ENCODE assay signal across 1 cellular context in the genomic region with DNA sequence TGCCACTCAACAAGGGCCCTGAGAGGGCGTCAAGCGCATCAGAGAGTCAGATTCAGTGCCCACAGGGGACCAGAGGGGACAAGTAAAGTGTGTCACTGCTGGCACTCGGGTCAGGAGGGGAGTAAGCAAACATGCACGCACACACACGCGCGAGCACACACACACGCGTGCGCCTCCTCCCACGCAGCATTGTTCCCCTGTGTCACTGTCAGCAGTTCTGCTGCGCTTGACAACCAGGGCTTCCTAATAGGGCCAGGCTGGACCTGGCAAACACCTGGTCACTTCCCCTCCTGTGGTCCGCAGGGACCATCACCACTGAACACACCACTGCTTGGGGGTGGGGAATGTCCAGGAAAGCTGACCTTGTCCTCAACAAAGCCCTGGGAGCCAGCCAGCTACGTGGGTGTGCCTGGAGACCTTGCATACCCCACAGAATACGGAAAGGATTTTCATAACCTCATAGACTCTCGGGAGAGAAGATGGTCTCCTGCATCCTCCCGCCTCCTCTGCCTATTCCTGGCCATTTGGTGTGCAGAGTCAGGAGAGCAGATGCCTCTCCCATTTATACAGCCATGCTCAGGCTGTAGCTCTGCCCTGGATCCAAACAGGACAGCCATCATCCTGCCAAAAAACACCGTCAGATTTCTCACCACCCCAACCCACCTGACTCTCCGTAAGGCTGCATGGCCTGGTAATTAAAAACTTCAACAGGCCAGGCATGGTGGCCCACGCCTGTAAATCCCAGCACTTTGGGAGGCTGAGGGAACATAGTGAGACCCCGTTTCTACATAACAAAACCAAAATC.
A peak's percentile ranks its signal among the peaks of the same experiment; 100 is the strongest.
TF ChIP-seq lines count a peak whose summit lies in the region.

No MANE protein-coding gene starts in this region.

TF ChIP-seq in K562, 482 proteins besides CTCF, POLR2A, EP300 and RAD21 (continued from another document):
- TF ChIP-seq, protein P1, sequence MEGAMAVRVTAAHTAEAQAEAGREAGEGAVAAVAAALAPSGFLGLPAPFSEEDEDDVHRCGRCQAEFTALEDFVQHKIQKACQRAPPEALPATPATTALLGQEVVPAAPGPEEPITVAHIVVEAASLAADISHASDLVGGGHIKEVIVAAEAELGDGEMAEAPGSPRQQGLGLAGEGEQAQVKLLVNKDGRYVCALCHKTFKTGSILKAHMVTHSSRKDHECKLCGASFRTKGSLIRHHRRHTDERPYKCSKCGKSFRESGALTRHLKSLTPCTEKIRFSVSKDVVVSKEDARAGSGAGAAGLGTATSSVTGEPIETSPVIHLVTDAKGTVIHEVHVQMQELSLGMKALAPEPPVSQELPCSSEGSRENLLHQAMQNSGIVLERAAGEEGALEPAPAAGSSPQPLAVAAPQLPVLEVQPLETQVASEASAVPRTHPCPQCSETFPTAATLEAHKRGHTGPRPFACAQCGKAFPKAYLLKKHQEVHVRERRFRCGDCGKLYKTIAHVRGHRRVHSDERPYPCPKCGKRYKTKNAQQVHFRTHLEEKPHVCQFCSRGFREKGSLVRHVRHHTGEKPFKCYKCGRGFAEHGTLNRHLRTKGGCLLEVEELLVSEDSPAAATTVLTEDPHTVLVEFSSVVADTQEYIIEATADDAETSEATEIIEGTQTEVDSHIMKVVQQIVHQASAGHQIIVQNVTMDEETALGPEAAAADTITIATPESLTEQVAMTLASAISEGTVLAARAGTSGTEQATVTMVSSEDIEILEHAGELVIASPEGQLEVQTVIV (CRISPR knock-in tag; IDR thresholded peaks at IDR 0.05; ENCODE audit: borderline replicate concordance): no peak
- TF ChIP-seq TEAD1 (CRISPR knock-in tag; IDR thresholded peaks at IDR 0.05): no peak
- 0 out of 2 replicates have a peak, but pooled peaks have one; percentile 31 for TF ChIP-seq CBFB (CRISPR knock-in tag; IDR thresholded peaks at IDR 0.05)
- TF ChIP-seq KLF10 (CRISPR knock-in tag; IDR thresholded peaks at IDR 0.05): no peak
- TF ChIP-seq, protein P2, sequence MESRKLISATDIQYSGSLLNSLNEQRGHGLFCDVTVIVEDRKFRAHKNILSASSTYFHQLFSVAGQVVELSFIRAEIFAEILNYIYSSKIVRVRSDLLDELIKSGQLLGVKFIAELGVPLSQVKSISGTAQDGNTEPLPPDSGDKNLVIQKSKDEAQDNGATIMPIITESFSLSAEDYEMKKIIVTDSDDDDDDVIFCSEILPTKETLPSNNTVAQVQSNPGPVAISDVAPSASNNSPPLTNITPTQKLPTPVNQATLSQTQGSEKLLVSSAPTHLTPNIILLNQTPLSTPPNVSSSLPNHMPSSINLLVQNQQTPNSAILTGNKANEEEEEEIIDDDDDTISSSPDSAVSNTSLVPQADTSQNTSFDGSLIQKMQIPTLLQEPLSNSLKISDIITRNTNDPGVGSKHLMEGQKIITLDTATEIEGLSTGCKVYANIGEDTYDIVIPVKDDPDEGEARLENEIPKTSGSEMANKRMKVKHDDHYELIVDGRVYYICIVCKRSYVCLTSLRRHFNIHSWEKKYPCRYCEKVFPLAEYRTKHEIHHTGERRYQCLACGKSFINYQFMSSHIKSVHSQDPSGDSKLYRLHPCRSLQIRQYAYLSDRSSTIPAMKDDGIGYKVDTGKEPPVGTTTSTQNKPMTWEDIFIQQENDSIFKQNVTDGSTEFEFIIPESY (CRISPR knock-in tag; IDR thresholded peaks at IDR 0.05): peak; percentile 57; the same call in 1 of the 2 replicates
- TF ChIP-seq HNRNPLL (IDR thresholded peaks at IDR 0.05; ENCODE audit: low read depth, low read length, poor library complexity, severe bottlenecking): no peak
- TF ChIP-seq, protein P3, sequence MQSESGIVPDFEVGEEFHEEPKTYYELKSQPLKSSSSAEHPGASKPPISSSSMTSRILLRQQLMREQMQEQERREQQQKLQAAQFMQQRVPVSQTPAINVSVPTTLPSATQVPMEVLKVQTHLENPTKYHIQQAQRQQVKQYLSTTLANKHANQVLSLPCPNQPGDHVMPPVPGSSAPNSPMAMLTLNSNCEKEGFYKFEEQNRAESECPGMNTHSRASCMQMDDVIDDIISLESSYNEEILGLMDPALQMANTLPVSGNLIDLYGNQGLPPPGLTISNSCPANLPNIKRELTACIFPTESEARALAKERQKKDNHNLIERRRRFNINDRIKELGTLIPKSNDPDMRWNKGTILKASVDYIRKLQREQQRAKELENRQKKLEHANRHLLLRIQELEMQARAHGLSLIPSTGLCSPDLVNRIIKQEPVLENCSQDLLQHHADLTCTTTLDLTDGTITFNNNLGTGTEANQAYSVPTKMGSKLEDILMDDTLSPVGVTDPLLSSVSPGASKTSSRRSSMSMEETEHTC (IDR thresholded peaks at IDR 0.05): no peak
- TF ChIP-seq, protein P4, sequence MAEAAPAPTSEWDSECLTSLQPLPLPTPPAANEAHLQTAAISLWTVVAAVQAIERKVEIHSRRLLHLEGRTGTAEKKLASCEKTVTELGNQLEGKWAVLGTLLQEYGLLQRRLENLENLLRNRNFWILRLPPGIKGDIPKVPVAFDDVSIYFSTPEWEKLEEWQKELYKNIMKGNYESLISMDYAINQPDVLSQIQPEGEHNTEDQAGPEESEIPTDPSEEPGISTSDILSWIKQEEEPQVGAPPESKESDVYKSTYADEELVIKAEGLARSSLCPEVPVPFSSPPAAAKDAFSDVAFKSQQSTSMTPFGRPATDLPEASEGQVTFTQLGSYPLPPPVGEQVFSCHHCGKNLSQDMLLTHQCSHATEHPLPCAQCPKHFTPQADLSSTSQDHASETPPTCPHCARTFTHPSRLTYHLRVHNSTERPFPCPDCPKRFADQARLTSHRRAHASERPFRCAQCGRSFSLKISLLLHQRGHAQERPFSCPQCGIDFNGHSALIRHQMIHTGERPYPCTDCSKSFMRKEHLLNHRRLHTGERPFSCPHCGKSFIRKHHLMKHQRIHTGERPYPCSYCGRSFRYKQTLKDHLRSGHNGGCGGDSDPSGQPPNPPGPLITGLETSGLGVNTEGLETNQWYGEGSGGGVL (CRISPR knock-in tag; IDR thresholded peaks at IDR 0.05): no peak
- 0 out of 2 replicates have a peak, but pooled peaks have one; percentile 19 for TF ChIP-seq POLR2G (IDR thresholded peaks at IDR 0.05; ENCODE audit: low read depth, low read length)
- no peak for TF ChIP-seq CSDE1 (IDR thresholded peaks at IDR 0.05)
